21 cellular contexts compared by ENCODE assay signal in the genomic region with DNA sequence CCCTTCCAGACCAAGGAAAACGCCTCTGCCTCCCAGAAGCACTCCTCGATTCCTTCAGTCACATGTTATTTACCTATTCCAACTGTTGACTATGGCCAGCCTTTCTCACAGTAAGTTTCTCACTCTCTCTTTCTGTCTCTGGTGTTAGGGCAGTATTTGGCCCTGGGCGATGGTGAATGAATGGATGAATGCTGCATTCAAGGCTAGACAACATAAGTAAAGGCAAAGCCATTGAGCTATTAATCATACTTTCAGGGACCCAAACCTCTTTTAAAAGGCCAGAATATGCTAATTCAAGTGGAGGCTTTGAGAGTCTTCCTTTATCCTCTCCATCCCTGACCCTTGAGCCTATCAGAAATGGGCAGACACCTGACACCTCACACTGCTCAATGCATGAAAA.
A peak's percentile ranks its signal among the peaks of the same experiment; 100 is the strongest.
DNase-seq lines count a peak whose midpoint lies in the region; FAIRE-seq and TF ChIP-seq lines count a peak whose summit lies in the region.
"Had no signal": no experiment of that assay in that cellular context is flagged by ENCODE, and none has a peak within 500 bp of the region (broad histone marks: within the 10 kb centered on the region; RNA-seq: fewer than 3 reads in every experiment).

No MANE protein-coding gene starts in this region.

- no peak for TF ChIP-seq RAD21 in H1 (IDR thresholded peaks at IDR 0.05 in 1 of 2, conservative IDR thresholded peaks at IDR 0.05 in 1 of 2; ENCODE audit: low read depth in 2 of 2, low read length in 2 of 2)

- WGBS in H1 (ENCODE audit: extremely low coverage in 1 of 2, insufficient coverage in 1 of 2, insufficient read length in 1 of 2, insufficient replicate concordance in 2 of 2, low coverage in 1 of 2, low lambda C conversion rate in 2 of 2, missing lambda C conversion rate in 1 of 2), 2 experiments, result 87% methylated on average over 3 of the region's 3 CpGs; no CpG with 5 or more reads in 1 of the 2 experiments

- no peaks in the 10 kb centered on the region for H3K36me3 ChIP-seq in H1 (ENCODE audit: control insufficient read depth in 2 of 4, insufficient read depth in 4 of 4, low read length in 3 of 4)
- no peaks in the 10 kb centered on the region for H3K36me3 ChIP-seq in osteoblast (ENCODE audit: insufficient read depth, low read length)

- FAIRE-seq in H1 (lab: Jason Lieb, UNC), result no peak
- FAIRE-seq: GM12892, GM19239, K562 had no signal

- H3K14ac ChIP-seq in H1 (ENCODE audit: insufficient read length), result no peak overlapping the region

- H3K4me1 Mint-ChIP-seq in activated CD4-positive, alpha-beta T cell treated with anti-CD3 and anti-CD28 coated beads, Interleukin-2, amount 10 ng/mL, durations not matched to agents 24 days and 14 days, result peaks cover 3% of the 10 kb centered on the region
- H3K4me1 Mint-ChIP-seq in MCF 10A (ENCODE audit: insufficient read depth, unreplicated experiment), result no peaks in the 10 kb centered on the region

- H3K36me3 Mint-ChIP-seq in activated CD4-positive, alpha-beta T cell treated with anti-CD3 and anti-CD28 coated beads, Interleukin-2, amount 10 ng/mL, durations not matched to agents 24 days and 14 days (ENCODE audit: low read depth), result no peaks in the 10 kb centered on the region
- no peaks in the 10 kb centered on the region for H3K36me3 Mint-ChIP-seq in MCF 10A (ENCODE audit: insufficient read depth, unreplicated experiment)

- no peak overlapping the region for H4K5ac ChIP-seq in H1 (ENCODE audit: insufficient read length, low read depth, low read length)

- H4K20me1 ChIP-seq in H1 (replicated peaks in 1 of 2; ENCODE audit: control insufficient read depth in 1 of 2, insufficient read depth in 2 of 2, low read length in 2 of 2) (no peaks in the 10 kb centered on the region), osteoblast (ENCODE audit: insufficient read depth, low read length) (no peaks in the 10 kb centered on the region)

- no peak overlapping the region for H3K4ac ChIP-seq in H1 (replicated peaks; ENCODE audit: insufficient read length, low read depth, low read length)

- no peak overlapping the region for H3K27ac Mint-ChIP-seq in activated CD4-positive, alpha-beta T cell treated with anti-CD3 and anti-CD28 coated beads, Interleukin-2, amount 10 ng/mL, durations not matched to agents 24 days and 14 days
- H3K27ac Mint-ChIP-seq in MCF 10A (ENCODE audit: low read depth, unreplicated experiment), result no peak overlapping the region
- H3K27ac Mint-ChIP-seq: B cell; CD4-positive, alpha-beta T cell had no signal

- no peak overlapping the region for H2BK120ac ChIP-seq in H1 (replicated peaks; ENCODE audit: low read depth, low read length)

- no peak overlapping the region for H3K4me3 Mint-ChIP-seq in activated CD4-positive, alpha-beta T cell treated with anti-CD3 and anti-CD28 coated beads, Interleukin-2, amount 10 ng/mL, durations not matched to agents 24 days and 14 days
- H3K4me3 Mint-ChIP-seq in MCF 10A (ENCODE audit: unreplicated experiment), result no peak overlapping the region
- H3K4me3 Mint-ChIP-seq: B cell; CD4-positive, alpha-beta T cell; HFFc6 had no signal

- peaks cover 13% of the 10 kb centered on the region for H3K27me3 Mint-ChIP-seq in activated CD4-positive, alpha-beta T cell treated with anti-CD3 and anti-CD28 coated beads, Interleukin-2, amount 10 ng/mL, durations not matched to agents 24 days and 14 days
- H3K27me3 Mint-ChIP-seq in MCF 10A (ENCODE audit: insufficient read depth, unreplicated experiment), result peaks cover 12% of the 10 kb centered on the region

- no peak overlapping the region for H2BK5ac ChIP-seq in H1 (ENCODE audit: low read depth, low read length)

- H3K4me3 ChIP-seq in H1 (ENCODE audit: extremely low read depth in 1 of 4, insufficient read depth in 2 of 4, low read depth in 3 of 4, low read length in 4 of 4) (no peak overlapping the region), osteoblast (ENCODE audit: insufficient read depth, low read length) (no peak overlapping the region)
- H3K4me3 ChIP-seq: K562 had no signal

- H3K9me3 ChIP-seq in H1 (ENCODE audit: insufficient read depth in 2 of 2, low read depth in 1 of 2, low read length in 1 of 2), result no peaks in the 10 kb centered on the region
- no peaks in the 10 kb centered on the region for H3K9me3 ChIP-seq in osteoblast (ENCODE audit: low read depth, low read length)

- H2AK5ac ChIP-seq in H1 (ENCODE audit: low read depth, low read length), result no peak overlapping the region

- no peaks in the 10 kb centered on the region; the same call in 1 of the 2 replicates for H3K23me2 ChIP-seq in H1 (ENCODE audit: low read depth, low read length)

- H4K8ac ChIP-seq in H1 (ENCODE audit: extremely low read depth, insufficient read depth, low read length), result no peak overlapping the region

- H3K9ac ChIP-seq in H1 (replicated peaks in 1 of 4; ENCODE audit: extremely low read depth in 1 of 4, low read depth in 3 of 4, low read length in 3 of 4), result no peak overlapping the region

- no peak overlapping the region for H2BK12ac ChIP-seq in H1 (ENCODE audit: low read depth, low read length)

- POLR2A ChIA-PET in H1 (lab: Charles Lee; ENCODE audit: partially characterized antibody), result no interaction called here
- POLR2A ChIA-PET in MCF 10A (lab: Yijun Ruan, JAX), result no interaction called here

- H3K27me3 ChIP-seq in H1 (replicated peaks in 1 of 4; ENCODE audit: control insufficient read depth in 3 of 4, extremely low read depth in 1 of 4, insufficient read depth in 3 of 4, low read length in 3 of 4) (no peaks in the 10 kb centered on the region), osteoblast (ENCODE audit: insufficient read depth, low read length) (peaks cover 7% of the 10 kb centered on the region)

- H3K9me3 Mint-ChIP-seq in activated CD4-positive, alpha-beta T cell treated with anti-CD3 and anti-CD28 coated beads, Interleukin-2, amount 10 ng/mL, durations not matched to agents 24 days and 14 days, result no peaks in the 10 kb centered on the region
- H3K9me3 Mint-ChIP-seq in MCF 10A (ENCODE audit: unreplicated experiment), result no peaks in the 10 kb centered on the region
- H3K9me3 Mint-ChIP-seq: CD4-positive, alpha-beta T cell; HFFc6 had no signal

- no TSS peak for BruUV-seq in MCF 10A (replicated peaks; lab: Mats Ljungman, UMichigan)

- CTCF ChIA-PET in H1 (lab: Charles Lee; ENCODE audit: partially characterized antibody) (interaction anchor here (0.5 to 2.0 kb wide), 6 partner anchors 12 to 263 kb away, joined by 3 to 6 read pairs (median 3); no protein-coding TSS in a partner anchor), MCF 10A (lab: Yijun Ruan, JAX) (interaction anchor here (0.6 to 1.4 kb wide), 4 partner anchors 10 to 277 kb away, joined by 3 to 4 read pairs (median 3); no protein-coding TSS in a partner anchor)

- TF ChIP-seq POLR2A in H1 (IDR thresholded peaks at IDR 0.05; ENCODE audit: control extremely low read depth in 1 of 2, low read depth in 2 of 2, low read length in 2 of 2), result no peak

- H3K27ac ChIP-seq in H1 (ENCODE audit: low read depth, low read length), result no peak overlapping the region
- no peak overlapping the region for H3K27ac ChIP-seq in osteoblast (ENCODE audit: low read depth, low read length)
- H3K27ac ChIP-seq: HL-60 had no signal

- H3K79me1 ChIP-seq in H1 (ENCODE audit: low read depth, low read length), result no peaks in the 10 kb centered on the region

- no peak for TF ChIP-seq CTCF in H1 (IDR thresholded peaks at IDR 0.05; ENCODE audit: control extremely low read depth in 1 of 3, insufficient read depth in 1 of 3, low read depth in 1 of 3, low read length in 3 of 3)
- no peak for TF ChIP-seq CTCF in osteoblast (IDR thresholded peaks at IDR 0.05; ENCODE audit: extremely low read depth, low read depth, low read length)
- TF ChIP-seq CTCF in MCF 10A (IDR thresholded peaks at IDR 0.05; ENCODE audit: unreplicated experiment), result no peak

- H3K56ac ChIP-seq in H1 (replicated peaks; ENCODE audit: insufficient read length, low read depth, low read length), result no peak overlapping the region

- H3K18ac ChIP-seq in H1 (ENCODE audit: extremely low read depth, low read length), result no peak overlapping the region

- intact Hi-C loops in activated CD4-positive, alpha-beta T cell treated with anti-CD3 and anti-CD28 coated beads, Interleukin-2, amount 10 ng/mL, durations not matched to agents 24 days and 14 days (cut with micrococcal nuclease), result no loop called here
- intact Hi-C loops in MCF 10A (cut with micrococcal nuclease), result no loop called here

- H3K4me1 ChIP-seq in H1 (replicated peaks in 1 of 4; ENCODE audit: control insufficient read depth in 3 of 4, insufficient read depth in 4 of 4, low read length in 3 of 4), result peaks cover 0 to 10% (median 5%) of the 10 kb centered on the region in 4 experiments
- no peaks in the 10 kb centered on the region for H3K4me1 ChIP-seq in osteoblast (ENCODE audit: insufficient read depth, low read length)

- no peak overlapping the region for H2BK20ac ChIP-seq in H1 (ENCODE audit: low read length)

- H2BK15ac ChIP-seq in H1 (ENCODE audit: low read length), result no peak overlapping the region

- H3K79me2 ChIP-seq in H1 (ENCODE audit: control insufficient read depth in 1 of 2, insufficient read depth in 2 of 2, low read length in 2 of 2), result no peaks in the 10 kb centered on the region
- no peaks in the 10 kb centered on the region for H3K79me2 ChIP-seq in osteoblast (ENCODE audit: insufficient read depth, low read length)

- no peak overlapping the region for H3K23ac ChIP-seq in H1 (ENCODE audit: insufficient read length)

- H3K4me2 ChIP-seq in H1 (ENCODE audit: insufficient read depth in 1 of 2, low read depth in 2 of 2, low read length in 2 of 2), result no peak overlapping the region
- no peak overlapping the region for H3K4me2 ChIP-seq in osteoblast (ENCODE audit: insufficient read depth, low read length)

- TF ChIP-seq EP300 in H1 (IDR thresholded peaks at IDR 0.05; ENCODE audit: borderline replicate concordance in 1 of 2, low read depth in 2 of 2, low read length in 2 of 2), result no peak

- H2AFZ ChIP-seq in H1 (ENCODE audit: low read length) (0 out of 2 replicates have a peak overlapping the region, but pooled peaks have one; percentile 37), osteoblast (ENCODE audit: low read length) (no peak overlapping the region)

- no peak overlapping the region for H4K91ac ChIP-seq in H1 (replicated peaks; ENCODE audit: insufficient read length, low read length)

- DNase-seq in activated CD4-positive, alpha-beta T cell treated with anti-CD3 and anti-CD28 coated beads, Interleukin-2, amount 10 ng/mL, durations not matched to agents 24 days and 14 days, result peak; percentile 39
- DNase-seq in activated CD4-positive, alpha-beta T cell treated with anti-CD3 and anti-CD28 coated beads, Interleukin-2, amount 50 U/mL, for 4 hours, result no peak
- DNase-seq in H1 (ENCODE audit: low read depth in 1 of 2, low spot score in 2 of 2) (no peak), osteoblast (ENCODE audit: insufficient read length, low spot score, missing footprints) (peak; percentile 34), DMS79 treated with DMSO at 0.1 percent for 48 hours (lab: John Stamatoyannopoulos, UW) (no peak), AG20443 (ENCODE audit: low spot score) (no peak), MCF 10A (ENCODE audit: unreplicated experiment) (no peak)
- DNase-seq: 8988T; C1 segment of cervical spinal cord; CD4-positive, alpha-beta T cell; DMS153; DND-41; GDM1; GOT3; HCEC 1CT; HFFc6 had no signal

TF ChIP-seq in H1, 55 proteins besides CTCF, POLR2A, EP300 and RAD21 (continues in another document):
- TF ChIP-seq NRF1 (IDR thresholded peaks at IDR 0.05; ENCODE audit: low read depth, low read length) (no peak), BRCA1 (IDR thresholded peaks at IDR 0.05; ENCODE audit: low read depth, low read length) (no peak), SAP30 (IDR thresholded peaks at IDR 0.05; ENCODE audit: insufficient read depth, insufficient replicate concordance, low read length) (no peak)

Comparison
In these comparisons a context has a peak if more than half of its experiments do, and no peak if none do; other contexts are left out.
1. DNase-seq: peak in activated CD4-positive, alpha-beta T cell treated with anti-CD3 and anti-CD28 coated beads, Interleukin-2, amount 10 ng/mL, durations not matched to agents 24 days and 14 days (single experiment) and osteoblast (single experiment); none in activated CD4-positive, alpha-beta T cell treated with anti-CD3 and anti-CD28 coated beads, Interleukin-2, amount 50 U/mL, for 4 hours (0 of 2), H1 (0 of 2), DMS79 treated with DMSO at 0.1 percent for 48 hours (single experiment), AG20443 (single experiment) and MCF 10A (single experiment).